18 cellular contexts compared by ENCODE assay signal in genomic region chr14:88749139-88749538, GRCh38. TPM values are rescaled to one million over a fixed set of nuclear protein-coding genes. Genes with fewer than 3 reads are reported as not detected.
"Had no signal": no experiment of that assay in that cellular context is flagged by ENCODE, and none has a peak within 500 bp of the region (broad histone marks: within the 10 kb centered on the region; RNA-seq: fewer than 3 reads in every experiment).

No MANE protein-coding gene starts in this region.

- H3K4me1 Mint-ChIP-seq: activated naive CD4-positive, alpha-beta T cell treated with anti-CD3 and anti-CD28 coated beads, Interleukin-2, amount 50 U/mL, for 24 hours had no signal

- H3K9me3 Mint-ChIP-seq: activated naive CD4-positive, alpha-beta T cell treated with anti-CD3 and anti-CD28 coated beads, Interleukin-2, amount 50 U/mL, for 24 hours; activated T-cell treated with anti-CD3 and anti-CD28 coated beads, Interleukin-2, amount 50 U/mL, for 72 hours; stimulated activated naive CD8-positive, alpha-beta T cell treated with anti-CD3 and anti-CD28 coated beads, Interleukin-15, Interleukin-2, amounts not matched to agents 100 ng/mL and 50 ng/mL, for 24 hours had no signal

- H3K36me3 ChIP-seq: ascending aorta, esophagus squamous epithelium, right atrium auricular region, tibial nerve had no signal

- H3K9me3 ChIP-seq: ascending aorta, esophagus squamous epithelium, right atrium auricular region, tibial nerve had no signal

- H3K4me1 ChIP-seq: ascending aorta, right atrium auricular region, tibial nerve had no signal

- H3K27ac ChIP-seq: ascending aorta, coronary artery, right atrium auricular region, skin epidermis, tibial nerve, VCaP had no signal

- H3K27ac Mint-ChIP-seq: activated naive CD4-positive, alpha-beta T cell treated with anti-CD3 and anti-CD28 coated beads, Interleukin-2, amount 50 U/mL, for 24 hours; stimulated activated naive CD8-positive, alpha-beta T cell treated with anti-CD3 and anti-CD28 coated beads, Interleukin-15, Interleukin-2, amounts not matched to agents 100 ng/mL and 50 ng/mL, for 24 hours; T-helper 17 cell had no signal

- H3K4me3 Mint-ChIP-seq: activated naive CD4-positive, alpha-beta T cell treated with anti-CD3 and anti-CD28 coated beads, Interleukin-2, amount 50 U/mL, for 24 hours; activated T-cell treated with anti-CD3 and anti-CD28 coated beads, Interleukin-2, amount 50 U/mL, for 72 hours; stimulated activated naive CD8-positive, alpha-beta T cell treated with anti-CD3 and anti-CD28 coated beads, Interleukin-15, Interleukin-2, amounts not matched to agents 100 ng/mL and 50 ng/mL, for 24 hours; T-helper 17 cell had no signal

- ATAC-seq: activated T-cell treated with anti-CD3 and anti-CD28 coated beads, Interleukin-2, amount 50 U/mL, for 72 hours; left lobe of liver; T-helper 17 cell had no signal

- H3K4me3 ChIP-seq: ascending aorta, coronary artery, esophagus squamous epithelium, lung, right atrium auricular region, skin epidermis, tibial nerve had no signal

- DNase-seq: activated CD4-positive, CD25-positive, alpha-beta regulatory T cell treated with anti-CD3 and anti-CD28 coated beads, Interleukin-2, amount 50 U/mL, for 72 hours; activated effector memory CD4-positive, alpha-beta T cell treated with anti-CD3 and anti-CD28 coated beads, Interleukin-2, amount 50 U/mL, for 16 hours; activated T-cell treated with anti-CD3 and anti-CD28 coated beads, Interleukin-2, amount 50 U/mL, for 72 hours; esophagus squamous epithelium; occipital lobe; T-helper 17 cell had no signal

- H3K27me3 ChIP-seq: ascending aorta, esophagus squamous epithelium, right atrium auricular region, tibial nerve had no signal

- H3K27me3 Mint-ChIP-seq: activated naive CD4-positive, alpha-beta T cell treated with anti-CD3 and anti-CD28 coated beads, Interleukin-2, amount 50 U/mL, for 24 hours; stimulated activated naive CD8-positive, alpha-beta T cell treated with anti-CD3 and anti-CD28 coated beads, Interleukin-15, Interleukin-2, amounts not matched to agents 100 ng/mL and 50 ng/mL, for 24 hours; T-helper 17 cell had no signal

RNA-seq across cellular contexts. Expression of gene EML5, which starts 43.6 kb away (rescaled TPM):
- total RNA-seq: glomerular endothelial cell, myocyte had no signal
